ENCODE assay signal across 8 cellular contexts in the genomic region with DNA sequence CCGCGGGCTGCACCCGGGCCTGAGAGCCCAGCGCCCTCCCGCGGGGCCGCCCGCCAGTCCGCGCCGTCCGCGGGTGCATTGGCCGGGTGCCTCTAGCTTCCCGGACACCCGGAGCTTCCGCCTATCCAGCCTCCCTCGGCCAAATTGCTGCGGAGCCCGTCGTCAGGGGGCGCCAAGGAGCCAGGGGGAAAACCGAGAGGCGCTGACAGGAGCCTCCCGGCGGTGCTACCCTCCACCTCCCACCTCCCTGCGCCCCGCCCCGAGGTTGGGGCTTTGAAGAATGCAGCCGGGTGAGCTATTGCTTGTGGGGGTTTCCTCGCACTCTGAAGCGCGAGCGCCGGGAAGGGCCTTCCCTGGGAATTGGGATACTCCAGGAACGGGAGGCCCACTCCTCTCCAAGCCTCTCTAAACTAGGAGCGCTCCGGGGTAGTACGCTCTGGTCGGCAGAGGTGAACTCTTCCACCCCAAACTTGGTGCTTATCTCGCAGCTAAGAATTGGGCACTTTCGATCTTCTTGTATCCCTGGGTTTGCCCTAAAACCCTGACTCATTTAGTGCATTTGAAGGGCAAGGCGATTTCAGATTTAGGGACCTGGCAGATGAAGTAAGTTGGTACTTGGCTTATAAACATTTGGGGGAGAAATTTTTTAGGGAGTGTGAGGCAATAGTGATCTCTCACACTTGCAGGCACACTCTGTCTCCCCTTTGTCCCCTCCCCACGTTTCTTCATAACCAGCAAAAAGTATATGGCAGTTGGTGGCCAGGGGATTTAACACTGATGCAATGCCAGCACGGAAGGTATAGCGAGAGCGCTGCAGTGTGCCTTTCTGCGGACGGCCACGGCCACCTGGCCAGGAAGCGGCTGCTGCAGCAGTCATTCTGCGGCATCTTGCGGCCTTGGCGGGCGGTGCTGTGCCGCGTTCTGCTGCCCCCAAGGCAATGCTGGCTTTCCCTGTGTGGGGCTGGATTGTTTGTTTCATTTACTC. TPM values are rescaled to one million over a fixed set of nuclear protein-coding genes. Genes with fewer than 3 reads are reported as not detected.
DNase-seq lines count a peak whose midpoint lies in the region; ATAC-seq and TF ChIP-seq lines count a peak whose summit lies in the region.

No MANE protein-coding gene starts in this region.

- DNase-seq in CD4-positive, alpha-beta memory T cell = peak in 4 of 5 donors; percentile 11 to 57 (median 26)
- peak; percentile 65 for DNase-seq in GM19238 (ENCODE audit: insufficient read length, low spot score)
- peak; percentile 60 for DNase-seq in NCI-H524 treated with DMSO at 0.1 percent for 48 hours (lab: John Stamatoyannopoulos, UW)
- peak; percentile 65 for DNase-seq in activated CD4-positive, alpha-beta memory T cell treated with anti-CD3 and anti-CD28 coated beads, Interleukin-2, amount 10 ng/mL, durations not matched to agents 7 days and 5 days
- DNase-seq in endothelial cell (ENCODE audit: low spot score) = peak; percentile 95
- DNase-seq in stimulated activated CD8-positive, alpha-beta memory T cell treated with anti-CD3 and anti-CD28 coated beads, Interleukin-4, amount 100 ng/mL, for 48 hours = peak; percentile 87

- H3K27me3 Mint-ChIP-seq in CD4-positive, alpha-beta memory T cell = peaks cover 40 to 61% of the 10 kb centered on the region in 2 donors
- H3K27me3 Mint-ChIP-seq in activated CD4-positive, alpha-beta memory T cell treated with anti-CD3 and anti-CD28 coated beads, Interleukin-2, amount 10 ng/mL, durations not matched to agents 7 days and 5 days = peaks cover 67% of the 10 kb centered on the region
- H3K27me3 Mint-ChIP-seq in endothelial cell (ENCODE audit: unreplicated experiment) = peaks cover 16% of the 10 kb centered on the region

- H3K27me3 ChIP-seq in CD4-positive, alpha-beta memory T cell (ENCODE audit: insufficient read depth, low read length) = peaks cover 19% of the 10 kb centered on the region

- H3K4me3 Mint-ChIP-seq in CD4-positive, alpha-beta memory T cell = peak overlapping the region; percentile 74 to 88 (median 84)
- H3K4me3 Mint-ChIP-seq in activated CD4-positive, alpha-beta memory T cell treated with anti-CD3 and anti-CD28 coated beads, Interleukin-2, amount 10 ng/mL, durations not matched to agents 7 days and 5 days = peak overlapping the region; percentile 64
- peak overlapping the region; percentile 87 for H3K4me3 Mint-ChIP-seq in endothelial cell (ENCODE audit: unreplicated experiment)

- peaks cover 19% of the 10 kb centered on the region for H3K4me1 ChIP-seq in CD4-positive, alpha-beta memory T cell (ENCODE audit: insufficient read depth, low read length)
- peaks cover 5% of the 10 kb centered on the region for H3K4me1 ChIP-seq in mesodermal cell (ENCODE audit: control insufficient read depth, insufficient read depth, low read length, poor library complexity, severe bottlenecking)

- peak; percentile 75 for ATAC-seq in HG03432 (IDR thresholded peaks at IDR 0.05; ENCODE audit: unreplicated experiment)

- intact Hi-C loops in CD4-positive, alpha-beta memory T cell (cut with micrococcal nuclease) = loop anchor here (2.0 kb wide), 1 partner anchor 361 kb away; the partner anchor contains the start of gene PRIM2

- CTCF ChIA-PET in CD4-positive, alpha-beta memory T cell (lab: Charles Lee; ENCODE audit: partially characterized antibody) = interaction anchor here (1.0 to 1.5 kb wide), 2 partner anchors 9 to 360 kb away, joined by 3 read pairs; no protein-coding TSS in a partner anchor
- CTCF ChIA-PET in activated CD4-positive, alpha-beta memory T cell treated with anti-CD3 and anti-CD28 coated beads, Interleukin-2, amount 10 ng/mL, durations not matched to agents 7 days and 5 days (lab: Charles Lee) = interaction anchor here (0.6 to 1.7 kb wide), 6 partner anchors 16 to 361 kb away, joined by 3 to 6 read pairs (median 3); partner anchors contain the start of gene PRIM2

- peaks cover 9 to 27% (median 20%) of the 10 kb centered on the region in 4 donors for H3K4me1 Mint-ChIP-seq in CD4-positive, alpha-beta memory T cell
- H3K4me1 Mint-ChIP-seq in activated CD4-positive, alpha-beta memory T cell treated with anti-CD3 and anti-CD28 coated beads, Interleukin-2, amount 10 ng/mL, durations not matched to agents 7 days and 5 days = peaks cover 23% of the 10 kb centered on the region
- H3K4me1 Mint-ChIP-seq in endothelial cell (ENCODE audit: unreplicated experiment) = peaks cover 19% of the 10 kb centered on the region

- no peaks in the 10 kb centered on the region for H3K9me3 ChIP-seq in CD4-positive, alpha-beta memory T cell (ENCODE audit: control insufficient read depth in 1 of 2, low read length in 2 of 2)
- no peaks in the 10 kb centered on the region for H3K9me3 ChIP-seq in mesodermal cell (ENCODE audit: control insufficient read depth, low read length)

- no peaks in the 10 kb centered on the region for H3K36me3 ChIP-seq in CD4-positive, alpha-beta memory T cell (ENCODE audit: insufficient read depth, low read length)
- no peaks in the 10 kb centered on the region for H3K36me3 ChIP-seq in mesodermal cell (ENCODE audit: control insufficient read depth, insufficient read depth, low read length)

- POLR2A ChIA-PET in CD4-positive, alpha-beta memory T cell (lab: Charles Lee; ENCODE audit: partially characterized antibody) = no interaction called here
- POLR2A ChIA-PET in activated CD4-positive, alpha-beta memory T cell treated with anti-CD3 and anti-CD28 coated beads, Interleukin-2, amount 10 ng/mL, durations not matched to agents 7 days and 5 days (lab: Charles Lee) = interaction anchor here (1.2 to 1.5 kb wide), 2 partner anchors 217 to 362 kb away, joined by 4 to 5 read pairs; partner anchors contain the start of genes BAG2 and PRIM2

- H3K27ac ChIP-seq in CD4-positive, alpha-beta memory T cell (ENCODE audit: low read depth, low read length) = no peak overlapping the region
- peak overlapping the region; percentile 29 for H3K27ac ChIP-seq in mesodermal cell (ENCODE audit: low read depth, low read length, severe bottlenecking)

- TF ChIP-seq CTCF in endothelial cell (IDR thresholded peaks at IDR 0.05; ENCODE audit: unreplicated experiment) = peak; percentile 70

- peak overlapping the region; percentile 13 to 37 for H3K4me3 ChIP-seq in CD4-positive, alpha-beta memory T cell (ENCODE audit: low read length in 2 of 2)
- H3K4me3 ChIP-seq in mesodermal cell (ENCODE audit: extremely low read depth, insufficient read depth, low read length, poor library complexity, severe bottlenecking) = peak overlapping the region; percentile 58

- peaks cover 0 to 3% of the 10 kb centered on the region in 2 donors for H3K36me3 Mint-ChIP-seq in CD4-positive, alpha-beta memory T cell
- no peaks in the 10 kb centered on the region for H3K36me3 Mint-ChIP-seq in activated CD4-positive, alpha-beta memory T cell treated with anti-CD3 and anti-CD28 coated beads, Interleukin-2, amount 10 ng/mL, durations not matched to agents 7 days and 5 days (ENCODE audit: low read depth)
- no peaks in the 10 kb centered on the region for H3K36me3 Mint-ChIP-seq in endothelial cell (ENCODE audit: low read depth, unreplicated experiment)

- peaks cover 0 to 4% (median 0%) of the 10 kb centered on the region in 8 donors for H3K9me3 Mint-ChIP-seq in CD4-positive, alpha-beta memory T cell
- no peaks in the 10 kb centered on the region for H3K9me3 Mint-ChIP-seq in activated CD4-positive, alpha-beta memory T cell treated with anti-CD3 and anti-CD28 coated beads, Interleukin-2, amount 10 ng/mL, durations not matched to agents 7 days and 5 days
- H3K9me3 Mint-ChIP-seq in endothelial cell (ENCODE audit: unreplicated experiment) = no peaks in the 10 kb centered on the region

- 1 to 2% methylated on average over 40 to 46 of the region's 57 CpGs for WGBS in mesodermal cell (ENCODE audit: insufficient coverage in 2 of 2), 2 experiments

- H3K27ac Mint-ChIP-seq in CD4-positive, alpha-beta memory T cell = peak overlapping the region in 1 of 7 donors; percentile 43
- H3K27ac Mint-ChIP-seq in activated CD4-positive, alpha-beta memory T cell treated with anti-CD3 and anti-CD28 coated beads, Interleukin-2, amount 10 ng/mL, durations not matched to agents 7 days and 5 days = no peak overlapping the region
- H3K27ac Mint-ChIP-seq in endothelial cell (ENCODE audit: unreplicated experiment) = peak overlapping the region; percentile 3

RNA-seq across cellular contexts. Expression of gene BEND6, which starts 0.6 kb away (rescaled TPM):
- not detected for total RNA-seq in CD4-positive, alpha-beta memory T cell
- not detected for polyA plus RNA-seq in CD4-positive, alpha-beta memory T cell
- total RNA-seq in activated CD4-positive, alpha-beta memory T cell treated with anti-CD3 and anti-CD28 coated beads, Interleukin-2, amount 10 ng/mL, durations not matched to agents 7 days and 5 days = not detected
- 0.97 TPM for total RNA-seq in endothelial cell (ENCODE audit: unreplicated experiment)
- polyA plus RNA-seq in mesodermal cell (2013, experiment 1 of 2) = 2.4 TPM
- 2.6 TPM for polyA plus RNA-seq in mesodermal cell (2013, experiment 2 of 2)

Comparison
In these comparisons a context has a peak if more than half of its experiments do, and no peak if none do; other contexts are left out.
1. DNase-seq: peak in every context shown above with its lines; median percentile 95 in endothelial cell; 87 in stimulated activated CD8-positive, alpha-beta memory T cell treated with anti-CD3 and anti-CD28 coated beads, Interleukin-4, amount 100 ng/mL, for 48 hours; 65 in GM19238; 65 in activated CD4-positive, alpha-beta memory T cell treated with anti-CD3 and anti-CD28 coated beads, Interleukin-2, amount 10 ng/mL, durations not matched to agents 7 days and 5 days; 60 in NCI-H524 treated with DMSO at 0.1 percent for 48 hours; 26 in CD4-positive, alpha-beta memory T cell.